Comparison of ENCODE assay signal across 12 cellular contexts in genomic region chr18:58455318-58455950, GRCh38.
A peak's percentile ranks its signal among the peaks of the same experiment; 100 is the strongest.
DNase-seq lines count a peak whose midpoint lies in the region; ATAC-seq, FAIRE-seq and TF ChIP-seq lines count a peak whose summit lies in the region.
"Had no signal": no experiment of that assay in that cellular context is flagged by ENCODE, and none has a peak within 500 bp of the region (broad histone marks: within the 10 kb centered on the region; RNA-seq: fewer than 3 reads in every experiment).

No MANE protein-coding gene starts in this region.

- H3K4me2 ChIP-seq in keratinocyte (ENCODE audit: control insufficient read depth, extremely low read depth, insufficient read depth, low read depth, low read length), result no peak overlapping the region

- H3K9me3 ChIP-seq in keratinocyte (ENCODE audit: control insufficient read depth, low read depth, low read length), result no peaks in the 10 kb centered on the region
- no peaks in the 10 kb centered on the region for H3K9me3 ChIP-seq in effector memory CD4-positive, alpha-beta T cell (ENCODE audit: control insufficient read depth, low read length)
- H3K9me3 ChIP-seq: SJSA1 had no signal

- dilution Hi-C loops in keratinocyte (cut with MboI; ENCODE audit: extremely low pct_ligation_motif_present, low sequenced_read_pairs), result no loop called here

- no peak for TF ChIP-seq CTCF in keratinocyte (optimal IDR thresholded peaks at IDR 0.05 in 1 of 3, IDR thresholded peaks at IDR 0.05 in 1 of 3, conservative IDR thresholded peaks at IDR 0.05 in 1 of 3; ENCODE audit: extremely low read depth in 1 of 3, insufficient read depth in 2 of 3, low read length in 3 of 3)
- no peak for TF ChIP-seq CTCF in dorsolateral prefrontal cortex (IDR thresholded peaks at IDR 0.05 in 54 of 56, conservative IDR thresholded peaks at IDR 0.05 in 2 of 56; ENCODE audit: low read depth in 1 of 56, partially characterized antibody in 56 of 56)

- DNase-seq in stimulated activated CD4-positive, alpha-beta T cell treated with anti-CD3 and anti-CD28 coated beads, Interleukin-1b, Interleukin-23, amount 100 ng/mL, for 48 hours, result peak; percentile 60
- DNase-seq in stimulated activated CD4-positive, alpha-beta T cell treated with anti-CD3 and anti-CD28 coated beads, Interleukin-4, amount 100 ng/mL, for 24 hours, result no peak
- no peak for DNase-seq in keratinocyte (ENCODE audit: low read depth, low spot score)
- DNase-seq in effector memory CD4-positive, alpha-beta T cell, result no peak
- DNase-seq in substantia nigra (lab: John Stamatoyannopoulos, UW), result no peak
- no peak for DNase-seq in NOMO-1 treated with DMSO at 0.1 percent for 48 hours (lab: John Stamatoyannopoulos, UW; ENCODE audit: unreplicated experiment)
- DNase-seq in dorsolateral prefrontal cortex, result no peak
- DNase-seq: activated naive CD4-positive, alpha-beta T cell treated with anti-CD3 and anti-CD28 coated beads, Interleukin-2, amount 10 ng/mL, durations not matched to agents 7 days and 5 days; mesenchymal stem cell; NCI-H446 treated with DMSO at 0.1 percent for 48 hours had no signal

- H3K9ac ChIP-seq in keratinocyte (ENCODE audit: control insufficient read depth, extremely low read depth, insufficient read depth, low read length), result no peak overlapping the region

- no peaks in the 10 kb centered on the region for H3K4me1 ChIP-seq in keratinocyte (ENCODE audit: control insufficient read depth, extremely low read depth, insufficient read depth, low read length)
- H3K4me1 ChIP-seq in effector memory CD4-positive, alpha-beta T cell (ENCODE audit: control insufficient read depth, insufficient read depth, low read length, poor library complexity, severe bottlenecking), result no peaks in the 10 kb centered on the region

- H3K27ac ChIP-seq in keratinocyte (ENCODE audit: control insufficient read depth, insufficient read depth, low read length) (no peak overlapping the region), substantia nigra (ENCODE audit: low read depth, low read length, poor library complexity, severe bottlenecking) (no peak overlapping the region), dorsolateral prefrontal cortex (no peak overlapping the region)
- no peak overlapping the region for H3K27ac ChIP-seq in effector memory CD4-positive, alpha-beta T cell (ENCODE audit: insufficient read depth, low read length, poor library complexity, severe bottlenecking)
- H3K27ac ChIP-seq: SJSA1 had no signal

- no peaks in the 10 kb centered on the region for H3K9me1 ChIP-seq in keratinocyte (ENCODE audit: control insufficient read depth, extremely low read depth, insufficient read depth, low read length)

- H4K20me1 ChIP-seq in keratinocyte (ENCODE audit: control insufficient read depth, extremely low read depth, insufficient read depth, low read length), result no peaks in the 10 kb centered on the region

- H3K79me2 ChIP-seq in keratinocyte (ENCODE audit: control insufficient read depth, insufficient read depth, low read length), result no peaks in the 10 kb centered on the region

- FAIRE-seq in keratinocyte (lab: Jason Lieb, UNC), result peak; percentile 87

- intact Hi-C loops in dorsolateral prefrontal cortex (cut with DNase I), result no loop called here

- ATAC-seq in HG03460 (IDR thresholded peaks at IDR 0.05; ENCODE audit: unreplicated experiment), result peak; percentile 71

- H3K27me3 ChIP-seq in keratinocyte (ENCODE audit: control insufficient read depth, extremely low read depth, insufficient read depth, low read length), result no peaks in the 10 kb centered on the region
- no peaks in the 10 kb centered on the region for H3K27me3 ChIP-seq in effector memory CD4-positive, alpha-beta T cell (replicated peaks; ENCODE audit: control insufficient read depth, insufficient read depth, low read length, poor library complexity, severe bottlenecking)
- H3K27me3 ChIP-seq in dorsolateral prefrontal cortex, result peaks cover 0 to 13% (median 0%) of the 10 kb centered on the region in 45 donors
- H3K27me3 ChIP-seq: SJSA1 had no signal

- H3K36me3 ChIP-seq in keratinocyte (ENCODE audit: control insufficient read depth in 2 of 2, extremely low read depth in 1 of 2, insufficient read depth in 2 of 2, low read length in 2 of 2), result no peaks in the 10 kb centered on the region
- H3K36me3 ChIP-seq in effector memory CD4-positive, alpha-beta T cell (ENCODE audit: control insufficient read depth, insufficient read depth, low read length), result no peaks in the 10 kb centered on the region
- H3K36me3 ChIP-seq: SJSA1 had no signal

- no peak overlapping the region for H2AFZ ChIP-seq in keratinocyte (ENCODE audit: control insufficient read depth, low read length)

- H3K4me3 ChIP-seq in keratinocyte (ENCODE audit: control insufficient read depth in 2 of 3, extremely low read depth in 1 of 3, insufficient read depth in 2 of 3, low read depth in 1 of 3, low read length in 3 of 3) (no peak overlapping the region), dorsolateral prefrontal cortex (no peak overlapping the region)
- no peak overlapping the region for H3K4me3 ChIP-seq in effector memory CD4-positive, alpha-beta T cell (ENCODE audit: insufficient read depth, low read depth, low read length, poor library complexity, severe bottlenecking)
- H3K4me3 ChIP-seq: SJSA1 had no signal
